ENCODE assay signal across 29 cellular contexts in genomic region chr9:79335987-79336386, GRCh38.
"Had no signal": no experiment of that assay in that cellular context is flagged by ENCODE, and none has a peak within 500 bp of the region (broad histone marks: within the 10 kb centered on the region; RNA-seq: fewer than 3 reads in every experiment).

No MANE protein-coding gene starts in this region.

- H3K9me3 ChIP-seq: testis, thyroid gland, upper lobe of right lung, uterus, vagina had no signal

- DNase-seq: stimulated activated CD4-positive, alpha-beta T cell treated with anti-CD3 and anti-CD28 coated beads, Interleukin-2, amount 100 ng/mL, for 48 hours; stimulated activated CD4-positive, alpha-beta T cell treated with anti-CD3 and anti-CD28 coated beads, Interleukin-4, amount 100 ng/mL, for 1 hour; stimulated activated CD4-positive, alpha-beta T cell treated with anti-CD3 and anti-CD28 coated beads, Interleukin-4, amount 100 ng/mL, for 24 hours; stimulated activated CD4-positive, alpha-beta T cell treated with anti-CD3 and anti-CD28 coated beads, Interleukin-4, amount 100 ng/mL, for 4 hours; stimulated activated CD8-positive, alpha-beta memory T cell treated with anti-CD3 and anti-CD28 coated beads, Interleukin-4, amount 100 ng/mL, for 48 hours; stimulated activated naive B cell treated with anti-CD40 and anti-IgM and Interleukin-4, amounts not matched to agents 10 μg/mL and 1 μg/mL and 100 μg/mL, for 72 hours; stimulated activated naive CD4-positive, alpha-beta T cell; stimulated activated naive CD4-positive, alpha-beta T cell treated with Interleukin-2 at 50 U/mL for 16 hours; stimulated activated naive CD8-positive, alpha-beta T cell treated with anti-CD3 and anti-CD28 coated beads, Interleukin-15, amount 100 ng/mL, for 72 hours; stimulated activated naive CD8-positive, alpha-beta T cell treated with anti-CD3 and anti-CD28 coated beads, Interleukin-15, Interleukin-2, amounts not matched to agents 100 U/mL and 50 U/mL, for 24 hours; stomach; substantia nigra; testis; thyroid gland; tibial artery; transverse colon; trophoblast cell; upper lobe of right lung; uterus had no signal

- H3K4me3 Mint-ChIP-seq: stimulated activated effector memory CD8-positive, alpha-beta T cell treated with anti-CD3 and anti-CD28 coated beads, Interleukin-12 subunit alpha, Interleukin-12 subunit beta, amount 100 ng/mL, for 72 hours; stimulated activated memory B cell treated with anti-CD40 and anti-IgM and Interleukin-4, amounts not matched to agents 10 μg/mL and 1 μg/mL and 100 μg/mL, for 72 hours; stimulated activated naive B cell treated with anti-CD40 and anti-IgM and Interleukin-4, amounts not matched to agents 10 μg/mL and 1 μg/mL and 100 μg/mL, for 72 hours; stimulated activated naive CD8-positive, alpha-beta T cell treated with anti-CD3 and anti-CD28 coated beads, Interleukin-15, amount 100 ng/mL, for 72 hours; stimulated activated naive CD8-positive, alpha-beta T cell treated with anti-CD3 and anti-CD28 coated beads, Interleukin-15, Interleukin-2, amounts not matched to agents 100 ng/mL and 50 ng/mL, for 24 hours; type B pancreatic cell had no signal

- ATAC-seq: stimulated activated effector memory CD8-positive, alpha-beta T cell treated with anti-CD3 and anti-CD28 coated beads, Interleukin-12 subunit alpha, Interleukin-12 subunit beta, amount 100 ng/mL, for 72 hours; stimulated activated memory B cell treated with anti-CD40 and anti-IgM and Interleukin-4, amounts not matched to agents 10 μg/mL and 1 μg/mL and 100 μg/mL, for 72 hours; stimulated activated naive B cell treated with anti-CD40 and anti-IgM and Interleukin-4, amounts not matched to agents 10 μg/mL and 1 μg/mL and 100 μg/mL, for 72 hours; stimulated activated naive CD8-positive, alpha-beta T cell treated with anti-CD3 and anti-CD28 coated beads, Interleukin-15, amount 100 ng/mL, for 72 hours; stimulated activated naive CD8-positive, alpha-beta T cell treated with anti-CD3 and anti-CD28 coated beads, Interleukin-15, Interleukin-2, amounts not matched to agents 100 U/mL and 50 U/mL, for 24 hours; upper lobe of right lung had no signal

- H3K27me3 ChIP-seq: stomach, suprapubic skin, testis, thyroid gland, tibial artery, tibial nerve, transverse colon, upper lobe of left lung, upper lobe of right lung, uterus, vagina had no signal

- H3K27ac Mint-ChIP-seq: stimulated activated effector memory CD8-positive, alpha-beta T cell treated with anti-CD3 and anti-CD28 coated beads, Interleukin-12 subunit alpha, Interleukin-12 subunit beta, amount 100 ng/mL, for 72 hours; stimulated activated memory B cell treated with anti-CD40 and anti-IgM and Interleukin-4, amounts not matched to agents 10 μg/mL and 1 μg/mL and 100 μg/mL, for 72 hours; stimulated activated naive B cell treated with anti-CD40 and anti-IgM and Interleukin-4, amounts not matched to agents 10 μg/mL and 1 μg/mL and 100 μg/mL, for 72 hours; stimulated activated naive CD8-positive, alpha-beta T cell treated with anti-CD3 and anti-CD28 coated beads, Interleukin-15, amount 100 ng/mL, for 72 hours; stimulated activated naive CD8-positive, alpha-beta T cell treated with anti-CD3 and anti-CD28 coated beads, Interleukin-15, Interleukin-2, amounts not matched to agents 100 ng/mL and 50 ng/mL, for 24 hours; type B pancreatic cell had no signal

- FAIRE-seq: urothelium cell line had no signal

- H3K27me3 Mint-ChIP-seq: stimulated activated memory B cell treated with anti-CD40 and anti-IgM and Interleukin-4, amounts not matched to agents 10 μg/mL and 1 μg/mL and 100 μg/mL, for 72 hours; stimulated activated naive CD8-positive, alpha-beta T cell treated with anti-CD3 and anti-CD28 coated beads, Interleukin-15, amount 100 ng/mL, for 72 hours; stimulated activated naive CD8-positive, alpha-beta T cell treated with anti-CD3 and anti-CD28 coated beads, Interleukin-15, Interleukin-2, amounts not matched to agents 100 ng/mL and 50 ng/mL, for 24 hours; type B pancreatic cell had no signal

- H3K27ac ChIP-seq: stomach, suprapubic skin, testis, thoracic aorta, thyroid gland, tibial artery, tibial nerve, transverse colon, upper lobe of left lung, upper lobe of right lung, uterus, vagina had no signal

- H3K4me3 ChIP-seq: stomach, suprapubic skin, testis, thoracic aorta, thyroid gland, tibial artery, tibial nerve, transverse colon, upper lobe of left lung, upper lobe of right lung, uterus, vagina had no signal

- H3K4me1 Mint-ChIP-seq: stimulated activated effector memory CD8-positive, alpha-beta T cell treated with anti-CD3 and anti-CD28 coated beads, Interleukin-12 subunit alpha, Interleukin-12 subunit beta, amount 100 ng/mL, for 72 hours; stimulated activated memory B cell treated with anti-CD40 and anti-IgM and Interleukin-4, amounts not matched to agents 10 μg/mL and 1 μg/mL and 100 μg/mL, for 72 hours; stimulated activated naive B cell treated with anti-CD40 and anti-IgM and Interleukin-4, amounts not matched to agents 10 μg/mL and 1 μg/mL and 100 μg/mL, for 72 hours; stimulated activated naive CD8-positive, alpha-beta T cell treated with anti-CD3 and anti-CD28 coated beads, Interleukin-15, amount 100 ng/mL, for 72 hours had no signal

- H3K36me3 Mint-ChIP-seq: stimulated activated effector memory CD8-positive, alpha-beta T cell treated with anti-CD3 and anti-CD28 coated beads, Interleukin-12 subunit alpha, Interleukin-12 subunit beta, amount 100 ng/mL, for 72 hours; stimulated activated memory B cell treated with anti-CD40 and anti-IgM and Interleukin-4, amounts not matched to agents 10 μg/mL and 1 μg/mL and 100 μg/mL, for 72 hours; stimulated activated naive B cell treated with anti-CD40 and anti-IgM and Interleukin-4, amounts not matched to agents 10 μg/mL and 1 μg/mL and 100 μg/mL, for 72 hours had no signal

- H3K36me3 ChIP-seq: stomach, suprapubic skin, thoracic aorta, thyroid gland, tibial artery, tibial nerve, transverse colon, upper lobe of left lung, upper lobe of right lung, uterus, vagina had no signal

- H3K4me1 ChIP-seq: stomach, suprapubic skin, testis, thyroid gland, tibial artery, tibial nerve, transverse colon, upper lobe of left lung, upper lobe of right lung, uterus, vagina had no signal
